ENCODE assay signal across 19 cellular contexts in genomic region chr3:86251781-86252180, GRCh38.
"Had no signal": no experiment of that assay in that cellular context is flagged by ENCODE, and none has a peak within 500 bp of the region (broad histone marks: within the 10 kb centered on the region; RNA-seq: fewer than 3 reads in every experiment).

No MANE protein-coding gene starts in this region.

- DNase-seq: KBM-7, MV-4-11, NCI-H1092, NCI-H1417 treated with DMSO at 0.1 percent for 48 hours, NCI-H1694, NCI-H187 treated with DMSO at 0.1 percent for 48 hours, NCI-H2029 treated with DMSO at 0.1 percent for 48 hours, NCI-H226, NCI-H446, NCI-H524, NCI-H69, NCI-H774, Right ventricle myocardium superior, RPMI8226, SIG-M5, SK-N-SH, SW 1271, T-cell had no signal

- FAIRE-seq: RCC 7860 had no signal
